In the genomic region with DNA sequence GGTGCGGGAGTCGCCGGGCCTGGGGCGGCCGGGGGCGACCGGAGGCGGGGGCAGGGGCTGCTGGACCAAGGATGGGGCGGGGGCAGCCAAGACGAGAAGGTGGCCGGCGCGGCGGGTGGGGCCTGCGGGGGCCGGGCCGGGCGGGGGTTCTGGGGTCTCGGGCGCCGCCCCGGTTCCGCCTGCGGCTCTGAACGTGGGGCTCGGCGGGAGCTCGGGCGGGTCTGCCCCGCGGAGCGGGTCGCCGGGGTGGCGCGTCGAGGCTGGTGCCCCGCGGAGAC, we compare ENCODE assay signal across 8 cellular contexts. TPM values are rescaled to one million over a fixed set of nuclear protein-coding genes. Genes with fewer than 3 reads are reported as not detected.
DNase-seq lines count a peak whose midpoint lies in the region; ATAC-seq and TF ChIP-seq lines count a peak whose summit lies in the region.

No MANE protein-coding gene starts in this region.

- peak overlapping the region; percentile 91 for H3K4me3 Mint-ChIP-seq in activated CD8-positive, alpha-beta T cell treated with anti-CD3 and anti-CD28 coated beads, Interleukin-2, amount 10 ng/mL, durations not matched to agents 7 days and 5 days

- POLR2A ChIA-PET in activated CD8-positive, alpha-beta T cell treated with anti-CD3 and anti-CD28 coated beads, Interleukin-2, amount 10 ng/mL, durations not matched to agents 7 days and 5 days (lab: Charles Lee) = no interaction called here

- H3K27me3 ChIP-seq in iPS DF 6.9 (ENCODE audit: control insufficient read depth, insufficient read depth, low read length) (no peaks in the 10 kb centered on the region), smooth muscle cell (ENCODE audit: low read depth) (no peaks in the 10 kb centered on the region)

- H3K4me3 ChIP-seq in HFF-Myc (replicated peaks; ENCODE audit: low read depth, low read length) = peak overlapping the region; percentile 76
- peak overlapping the region; percentile 94 for H3K4me3 ChIP-seq in iPS DF 6.9 (ENCODE audit: low read length)
- H3K4me3 ChIP-seq in smooth muscle cell = peak overlapping the region; percentile 88

- peaks cover 37% of the 10 kb centered on the region for H3K36me3 ChIP-seq in iPS DF 6.9 (ENCODE audit: control insufficient read depth, insufficient read depth, low read length)
- no peaks in the 10 kb centered on the region for H3K36me3 ChIP-seq in smooth muscle cell (ENCODE audit: low read depth)

- peak overlapping the region; percentile 100 for H3K4me2 ChIP-seq in smooth muscle cell

- CTCF ChIA-PET in activated CD8-positive, alpha-beta T cell treated with anti-CD3 and anti-CD28 coated beads, Interleukin-2, amount 10 ng/mL, durations not matched to agents 7 days and 5 days (lab: Charles Lee) = interaction anchor here (1.2 to 4.5 kb wide), 4 partner anchors 65 to 84 kb away, joined by 3 to 31 read pairs (median 4); partner anchors contain the start of gene RPS21

- DNase-seq in HFF-Myc (ENCODE audit: extremely low read depth, low read depth) (no peak), iPS DF 6.9 (ENCODE audit: low read depth, low spot score) (no peak), smooth muscle cell (lab: John Stamatoyannopoulos, UW; ENCODE audit: unreplicated experiment) (no peak), ACHN (no peak), NCI-H510A treated with DMSO at 0.1 percent for 48 hours (lab: John Stamatoyannopoulos, UW) (no peak)
- DNase-seq in activated CD8-positive, alpha-beta T cell treated with anti-CD3 and anti-CD28 coated beads, Interleukin-2, amount 10 ng/mL, durations not matched to agents 7 days and 5 days = no peak
- no peak for DNase-seq in activated CD4-positive, CD25-positive, alpha-beta regulatory T cell (lab: John Stamatoyannopoulos, UW)

- ATAC-seq in activated CD8-positive, alpha-beta T cell treated with anti-CD3 and anti-CD28 coated beads, Interleukin-2, amount 10 ng/mL, durations not matched to agents 7 days and 5 days = no peak
- ATAC-seq in GM18505 (IDR thresholded peaks at IDR 0.05; ENCODE audit: unreplicated experiment) = no peak

- peak overlapping the region; percentile 88 for H3K9ac ChIP-seq in smooth muscle cell (ENCODE audit: low read depth)

- no peaks in the 10 kb centered on the region for H3K27me3 Mint-ChIP-seq in activated CD8-positive, alpha-beta T cell treated with anti-CD3 and anti-CD28 coated beads, Interleukin-2, amount 10 ng/mL, durations not matched to agents 7 days and 5 days (ENCODE audit: low read depth)

- H3K36me3 Mint-ChIP-seq in activated CD8-positive, alpha-beta T cell treated with anti-CD3 and anti-CD28 coated beads, Interleukin-2, amount 10 ng/mL, durations not matched to agents 7 days and 5 days (ENCODE audit: low read depth) = peaks cover 30% of the 10 kb centered on the region

- H3K9me3 Mint-ChIP-seq in activated CD8-positive, alpha-beta T cell treated with anti-CD3 and anti-CD28 coated beads, Interleukin-2, amount 10 ng/mL, durations not matched to agents 7 days and 5 days (ENCODE audit: insufficient read depth) = no peaks in the 10 kb centered on the region

- H2AFZ ChIP-seq in smooth muscle cell (ENCODE audit: low read depth) = no peak overlapping the region

- in situ Hi-C loops in ACHN (cut with HindIII; ENCODE audit: low pct_ligation_motif_present, low pct_unique_long_range_greater_than_20kb, low sequenced_read_pairs) = no loop called here

- TF ChIP-seq POLR2A in GM18505 (IDR thresholded peaks at IDR 0.05; ENCODE audit: borderline replicate concordance, extremely low read depth, insufficient read depth, insufficient read length) = no peak

- peaks cover 11% of the 10 kb centered on the region for H3F3A ChIP-seq in smooth muscle cell (ENCODE audit: low read depth)

- H3K27ac ChIP-seq in iPS DF 6.9 (ENCODE audit: low read length) (no peak overlapping the region), smooth muscle cell (ENCODE audit: low read depth) (peak overlapping the region; percentile 69)

- H4K20me1 ChIP-seq in smooth muscle cell (ENCODE audit: low read depth) = peaks cover 44% of the 10 kb centered on the region

- peaks cover 3% of the 10 kb centered on the region; the same call in 1 of the 2 replicates for H3K4me1 ChIP-seq in iPS DF 6.9 (ENCODE audit: control insufficient read depth, insufficient read depth, low read length)
- H3K4me1 ChIP-seq in smooth muscle cell (ENCODE audit: low read depth) = peaks cover 14% of the 10 kb centered on the region

- TF ChIP-seq CTCF in HFF-Myc (IDR thresholded peaks at IDR 0.05; ENCODE audit: low read depth, low read length, missing control alignments) = no peak
- no peak for TF ChIP-seq CTCF in smooth muscle cell (IDR thresholded peaks at IDR 0.05; ENCODE audit: borderline replicate concordance, insufficient read depth, poor library complexity, severe bottlenecking)

- H3K79me2 ChIP-seq in smooth muscle cell (ENCODE audit: low read depth) = peaks cover 38% of the 10 kb centered on the region

- peak overlapping the region; percentile 98 for H3K27ac Mint-ChIP-seq in activated CD8-positive, alpha-beta T cell treated with anti-CD3 and anti-CD28 coated beads, Interleukin-2, amount 10 ng/mL, durations not matched to agents 7 days and 5 days

- no CpG with 5 or more reads among the region's 39 CpGs for WGBS in iPS DF 6.9 (ENCODE audit: insufficient coverage, insufficient read length)
- WGBS in smooth muscle cell (ENCODE audit: low lambda C conversion rate) = under 1% methylated on average over 15 of the region's 39 CpGs

- H3K9me3 ChIP-seq in iPS DF 6.9 (ENCODE audit: control insufficient read depth, insufficient read depth, low read length) (no peaks in the 10 kb centered on the region), smooth muscle cell (replicated peaks; ENCODE audit: low read depth) (no peaks in the 10 kb centered on the region)

- peaks cover 28% of the 10 kb centered on the region for H3K4me1 Mint-ChIP-seq in activated CD8-positive, alpha-beta T cell treated with anti-CD3 and anti-CD28 coated beads, Interleukin-2, amount 10 ng/mL, durations not matched to agents 7 days and 5 days (ENCODE audit: low read depth)

RNA-seq across cellular contexts. Expression of gene ADRM1, which starts 0.2 kb away (rescaled TPM):
- 100 to 1,000 TPM in 1 of 2 experiments, 10 to 100 TPM in 1; 97.7 to 103 TPM for total RNA-seq in activated CD8-positive, alpha-beta T cell treated with anti-CD3 and anti-CD28 coated beads, Interleukin-2, amount 10 ng/mL, durations not matched to agents 7 days and 5 days
- total RNA-seq in smooth muscle cell = 68.7 and 101 TPM in 2 replicates
- polyA plus RNA-seq in smooth muscle cell = 121 and 126 TPM in 2 replicates
